9 cellular contexts compared by ENCODE assay signal in genomic region chr1:37922767-37923550, GRCh38. TPM values are rescaled to one million over a fixed set of nuclear protein-coding genes. Genes with fewer than 3 reads are reported as not detected.
DNase-seq lines count a peak whose midpoint lies in the region; ATAC-seq lines count a peak whose summit lies in the region.
"Had no signal": no experiment of that assay in that cellular context is flagged by ENCODE, and none has a peak within 500 bp of the region (broad histone marks: within the 10 kb centered on the region; RNA-seq: fewer than 3 reads in every experiment).

No MANE protein-coding gene starts in this region.

- H3K27me3 Mint-ChIP-seq in CD4-positive, alpha-beta memory T cell, result no peaks in the 10 kb centered on the region
- no peaks in the 10 kb centered on the region for H3K27me3 Mint-ChIP-seq in IgD-negative memory B cell

- H3K36me3 ChIP-seq in CD4-positive, alpha-beta memory T cell (ENCODE audit: insufficient read depth, low read length), result no peaks in the 10 kb centered on the region
- H3K36me3 ChIP-seq in GM23248 (ENCODE audit: low read depth), result 0 out of 2 replicates have a peak, but pooled peaks cover 4% of the 10 kb centered on the region

- in situ Hi-C loops in GM23248 (cut with MboI), result no loop called here

- POLR2A ChIA-PET in CD4-positive, alpha-beta memory T cell (lab: Charles Lee; ENCODE audit: partially characterized antibody), result interaction anchor here (2.4 kb wide), 1 partner anchor 9 kb away, joined by 11 read pairs; no protein-coding TSS in a partner anchor

- H3K27ac Mint-ChIP-seq in CD4-positive, alpha-beta memory T cell, result peak overlapping the region in 6 of 7 donors; percentile 6 to 91 (median 30)
- peak overlapping the region; percentile 42 to 86 (median 54) for H3K27ac Mint-ChIP-seq in IgD-negative memory B cell
- H3K27ac Mint-ChIP-seq in activated naive CD4-positive, alpha-beta T cell treated with anti-CD3 and anti-CD28 coated beads, Interleukin-2, amount 50 U/mL, for 72 hours, result peak overlapping the region; percentile 3 to 40

- peaks cover 93% of the 10 kb centered on the region for H3K79me2 ChIP-seq in GM23248 (ENCODE audit: insufficient read depth)

- no peaks in the 10 kb centered on the region for H3F3A ChIP-seq in GM23248 (ENCODE audit: insufficient read depth)

- no peaks in the 10 kb centered on the region for H4K20me1 ChIP-seq in GM23248 (ENCODE audit: insufficient read depth)

- no peak overlapping the region for H3K4me3 ChIP-seq in CD4-positive, alpha-beta memory T cell (ENCODE audit: low read length in 2 of 2)
- no peak overlapping the region for H3K4me3 ChIP-seq in GM23248

- H3K27ac ChIP-seq in CD4-positive, alpha-beta memory T cell (ENCODE audit: low read depth, low read length), result no peak overlapping the region
- H3K27ac ChIP-seq in GM23248, result no peak overlapping the region

- H3K4me3 Mint-ChIP-seq in CD4-positive, alpha-beta memory T cell, result peak overlapping the region in 1 of 8 donors; percentile 4
- peak overlapping the region; percentile 6 to 65 (median 29) for H3K4me3 Mint-ChIP-seq in IgD-negative memory B cell

- H3K27me3 ChIP-seq in CD4-positive, alpha-beta memory T cell (ENCODE audit: insufficient read depth, low read length), result no peaks in the 10 kb centered on the region
- H3K27me3 ChIP-seq in GM23248 (replicated peaks; ENCODE audit: insufficient read depth), result no peaks in the 10 kb centered on the region

- no peaks in the 10 kb centered on the region for H3K9me3 Mint-ChIP-seq in CD4-positive, alpha-beta memory T cell
- H3K9me3 Mint-ChIP-seq in IgD-negative memory B cell, result no peaks in the 10 kb centered on the region
- no peaks in the 10 kb centered on the region for H3K9me3 Mint-ChIP-seq in activated naive CD4-positive, alpha-beta T cell treated with anti-CD3 and anti-CD28 coated beads, Interleukin-2, amount 50 U/mL, for 72 hours

- 81 to 87% methylated on average over 4 of the region's 4 CpGs for WGBS in GM23248 (ENCODE audit: low coverage in 1 of 2, low lambda C conversion rate in 2 of 2, missing lambda C conversion rate in 2 of 2), 2 experiments

- no peaks in the 10 kb centered on the region for H3K9me2 ChIP-seq in GM23248 (ENCODE audit: insufficient read depth)

- DNase-seq in CD4-positive, alpha-beta memory T cell, result no peak
- no peak for DNase-seq in activated naive CD4-positive, alpha-beta T cell treated with anti-CD3 and anti-CD28 coated beads, Interleukin-2, amount 50 U/mL, for 72 hours (ENCODE audit: low spot score in 2 of 2)
- DNase-seq in NCI-H1417 treated with DMSO at 0.1 percent for 48 hours (lab: John Stamatoyannopoulos, UW) (no peak), GM23248 (no peak), SHP77 treated with DMSO at 0.1 percent for 48 hours (lab: John Stamatoyannopoulos, UW) (no peak), kidney glomerular epithelial cell (lab: John Stamatoyannopoulos, UW) (no peak)
- DNase-seq: right cardiac atrium had no signal

- CTCF ChIA-PET in CD4-positive, alpha-beta memory T cell (lab: Charles Lee; ENCODE audit: partially characterized antibody), result interaction anchor here (0.8 to 1.7 kb wide), 2 partner anchors 42 to 63 kb away, joined by 3 to 4 read pairs; no protein-coding TSS in a partner anchor

- peaks cover 8 to 12% of the 10 kb centered on the region in 2 donors for H3K36me3 Mint-ChIP-seq in CD4-positive, alpha-beta memory T cell
- peaks cover 5% of the 10 kb centered on the region for H3K36me3 Mint-ChIP-seq in IgD-negative memory B cell
- no peaks in the 10 kb centered on the region for H3K36me3 Mint-ChIP-seq in activated naive CD4-positive, alpha-beta T cell treated with anti-CD3 and anti-CD28 coated beads, Interleukin-2, amount 50 U/mL, for 72 hours

- intact Hi-C loops in CD4-positive, alpha-beta memory T cell (cut with micrococcal nuclease), result no loop called here

- no peak overlapping the region for H3K4me2 ChIP-seq in GM23248 (ENCODE audit: unreplicated experiment)

- peak; percentile 52 for ATAC-seq in GM19328 (IDR thresholded peaks at IDR 0.05; ENCODE audit: unreplicated experiment)
- peak in 1 of 2 donors; percentile 88 for ATAC-seq in activated naive CD4-positive, alpha-beta T cell treated with anti-CD3 and anti-CD28 coated beads, Interleukin-2, amount 50 U/mL, for 72 hours

- peaks cover 34 to 53% (median 45%) of the 10 kb centered on the region in 4 donors for H3K4me1 Mint-ChIP-seq in CD4-positive, alpha-beta memory T cell
- peaks cover 40 to 59% (median 58%) of the 10 kb centered on the region in 3 donors for H3K4me1 Mint-ChIP-seq in IgD-negative memory B cell

- peaks cover 28% of the 10 kb centered on the region for H3K4me1 ChIP-seq in CD4-positive, alpha-beta memory T cell (ENCODE audit: insufficient read depth, low read length)
- H3K4me1 ChIP-seq in GM23248 (ENCODE audit: insufficient read depth), result no peaks in the 10 kb centered on the region

- H3K9ac ChIP-seq in GM23248, result no peak overlapping the region

- no peak overlapping the region for H2AFZ ChIP-seq in GM23248

- H3K9me3 ChIP-seq in CD4-positive, alpha-beta memory T cell (ENCODE audit: control insufficient read depth in 1 of 2, low read length in 2 of 2), result no peaks in the 10 kb centered on the region
- no peaks in the 10 kb centered on the region for H3K9me3 ChIP-seq in GM23248 (ENCODE audit: low read depth)

RNA-seq across cellular contexts. Expression of gene INPP5B, which starts 23.9 kb away (rescaled TPM):
- 10 to 100 TPM; 31.4 to 35.7 TPM for total RNA-seq in CD4-positive, alpha-beta memory T cell
- polyA plus RNA-seq in CD4-positive, alpha-beta memory T cell, result 10 to 100 TPM in 1 of 2 donors, 1 to 10 TPM in 1; 8.9 to 21.0 TPM
- polyA plus RNA-seq in IgD-negative memory B cell (24.2 TPM), GM23248 (2016; fragmentation: Nextera tagmentation; extraction: Ambion mirVana) (9.8 and 10.0 TPM in 2 replicates)
- 10 to 100 TPM; 34.2 to 52.7 TPM for total RNA-seq in activated naive CD4-positive, alpha-beta T cell treated with anti-CD3 and anti-CD28 coated beads, Interleukin-2, amount 50 U/mL, for 72 hours
- 24.4 and 34.3 TPM in 2 replicates for total RNA-seq in GM23248 (2014; rRNA removed; shearing (Covaris generic))
